In the genomic region with DNA sequence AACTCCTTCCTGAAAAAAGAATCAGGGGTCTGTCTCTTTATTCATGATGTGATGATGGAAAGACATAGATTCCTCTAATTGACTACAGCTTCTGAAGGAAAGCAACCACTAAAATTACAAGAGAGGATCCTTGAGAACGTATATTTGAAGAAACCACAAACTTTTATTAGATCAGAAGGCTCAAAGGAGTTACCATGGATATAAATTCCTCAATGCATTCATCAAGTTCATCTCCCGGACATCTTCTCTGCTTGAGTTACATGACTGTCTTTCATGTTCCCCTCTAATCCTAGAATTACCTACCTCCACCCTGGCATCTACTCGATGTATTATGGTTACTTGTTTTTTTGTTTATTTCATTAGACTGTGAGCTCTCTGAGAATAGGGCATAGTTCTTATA, we compare ENCODE assay signal across 17 cellular contexts.
A peak's percentile ranks its signal among the peaks of the same experiment; 100 is the strongest.
DNase-seq lines count a peak whose midpoint lies in the region; ATAC-seq and TF ChIP-seq lines count a peak whose summit lies in the region.
"Had no signal": no experiment of that assay in that cellular context is flagged by ENCODE, and none has a peak within 500 bp of the region (broad histone marks: within the 10 kb centered on the region; RNA-seq: fewer than 3 reads in every experiment).

No MANE protein-coding gene starts in this region.

- H3K36me3 ChIP-seq in SK-N-MC (ENCODE audit: insufficient read depth, low read length): no peaks in the 10 kb centered on the region
- H3K36me3 ChIP-seq: BE2C had no signal

- TF ChIP-seq CTCF in foreskin fibroblast (IDR thresholded peaks at IDR 0.05; ENCODE audit: low read depth, low read length): no peak

- H3K27me3 Mint-ChIP-seq in activated T-cell treated with anti-CD3 and anti-CD28 coated beads, Interleukin-2, amount 50 U/mL, for 72 hours (ENCODE audit: low read depth): no peaks in the 10 kb centered on the region
- H3K27me3 Mint-ChIP-seq: CD4-positive, CD25-positive, alpha-beta regulatory T cell; CD8-positive, alpha-beta memory T cell had no signal

- H3K4me3 ChIP-seq in SK-N-MC (peak overlapping the region; percentile 9; the same call in 1 of the 2 replicates), foreskin fibroblast (ENCODE audit: low read depth in 1 of 2, low read length in 2 of 2) (no peak overlapping the region)
- H3K4me3 ChIP-seq: GM23338 had no signal

- DNase-seq in EH (ENCODE audit: low read depth) (peak; percentile 72), SK-N-MC (ENCODE audit: low read depth, low spot score) (peak; percentile 73), iris pigment epithelial cell (ENCODE audit: low read depth) (peak; percentile 55), foreskin fibroblast (no peak)
- DNase-seq in activated CD8-positive, alpha-beta memory T cell treated with anti-CD3 and anti-CD28 coated beads, Interleukin-2, amount 50 U/mL, for 4 hours: no peak
- DNase-seq in activated T-cell treated with anti-CD3 and anti-CD28 coated beads, Interleukin-2, amount 50 U/mL, for 72 hours: no peak
- DNase-seq: ACHN; BE2C; C1 segment of cervical spinal cord; Caco-2; CD4-positive, CD25-positive, alpha-beta regulatory T cell; CD8-positive, alpha-beta memory T cell; GDM1; H7; HFFc6 had no signal

- H3K9me3 Mint-ChIP-seq in activated T-cell treated with anti-CD3 and anti-CD28 coated beads, Interleukin-2, amount 50 U/mL, for 72 hours: peaks cover 0 to 3% of the 10 kb centered on the region in 2 donors
- H3K9me3 Mint-ChIP-seq: GM23338, HFFc6 had no signal

- H3K4me1 Mint-ChIP-seq in activated T-cell treated with anti-CD3 and anti-CD28 coated beads, Interleukin-2, amount 50 U/mL, for 72 hours (ENCODE audit: low read depth): no peaks in the 10 kb centered on the region
- H3K4me1 Mint-ChIP-seq: CD4-positive, CD25-positive, alpha-beta regulatory T cell; CD8-positive, alpha-beta memory T cell; GM23338 had no signal

- no peaks in the 10 kb centered on the region for H3K9me3 ChIP-seq in SK-N-MC (ENCODE audit: low read depth, low read length)
- H3K9me3 ChIP-seq: BE2C had no signal

- H3K27ac Mint-ChIP-seq in activated T-cell treated with anti-CD3 and anti-CD28 coated beads, Interleukin-2, amount 50 U/mL, for 72 hours: no peak overlapping the region
- H3K27ac Mint-ChIP-seq: CD4-positive, CD25-positive, alpha-beta regulatory T cell; CD8-positive, alpha-beta memory T cell; GM23338; HFFc6 had no signal

- ATAC-seq in activated T-cell treated with anti-CD3 and anti-CD28 coated beads, Interleukin-2, amount 50 U/mL, for 72 hours (replicated peaks in 1 of 2): no peak
- ATAC-seq: GM23338, HCT116 had no signal

- no peak overlapping the region for H3K27ac ChIP-seq in SK-N-MC

- no peak overlapping the region for H3K9ac ChIP-seq in SK-N-MC (ENCODE audit: insufficient read length)

- H3K36me3 Mint-ChIP-seq in activated T-cell treated with anti-CD3 and anti-CD28 coated beads, Interleukin-2, amount 50 U/mL, for 72 hours (ENCODE audit: insufficient read depth in 2 of 2): no peaks in the 10 kb centered on the region
- H3K36me3 Mint-ChIP-seq: CD4-positive, CD25-positive, alpha-beta regulatory T cell; CD8-positive, alpha-beta memory T cell had no signal

- no peak overlapping the region for H3K4me3 Mint-ChIP-seq in activated T-cell treated with anti-CD3 and anti-CD28 coated beads, Interleukin-2, amount 50 U/mL, for 72 hours
- H3K4me3 Mint-ChIP-seq: CD4-positive, CD25-positive, alpha-beta regulatory T cell; CD8-positive, alpha-beta memory T cell; GM23338; HFFc6 had no signal

Comparison
In these comparisons a context has a peak if more than half of its experiments do, and no peak if none do; other contexts are left out.
1. DNase-seq: peak in EH (single experiment), SK-N-MC (single experiment) and iris pigment epithelial cell (single experiment); none in foreskin fibroblast (0 of 2), activated CD8-positive, alpha-beta memory T cell treated with anti-CD3 and anti-CD28 coated beads, Interleukin-2, amount 50 U/mL, for 4 hours (single experiment) and activated T-cell treated with anti-CD3 and anti-CD28 coated beads, Interleukin-2, amount 50 U/mL, for 72 hours (0 of 2).